In the genomic region with DNA sequence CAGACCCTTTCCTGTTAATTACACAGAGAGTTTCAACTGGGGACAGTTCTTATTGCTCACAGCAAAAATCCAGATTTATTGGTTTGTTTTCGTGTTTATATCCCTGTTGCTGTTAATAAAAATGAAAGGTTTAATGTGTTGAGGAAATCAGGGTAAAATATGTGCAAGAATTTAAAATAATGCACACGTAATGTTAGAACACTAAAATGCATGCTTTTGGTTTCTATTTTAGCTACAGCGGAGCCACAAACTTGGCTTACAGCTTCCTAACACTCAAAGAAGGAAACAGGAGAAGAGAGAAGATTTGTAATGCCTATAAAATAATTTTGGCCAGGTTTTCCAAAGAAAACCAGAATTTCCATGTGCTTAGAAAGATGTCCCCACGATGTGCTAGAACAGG, we compare ENCODE assay signal across 12 cellular contexts.
DNase-seq lines count a peak whose midpoint lies in the region; ATAC-seq, FAIRE-seq and TF ChIP-seq lines count a peak whose summit lies in the region.
"Had no signal": no experiment of that assay in that cellular context is flagged by ENCODE, and none has a peak within 500 bp of the region (broad histone marks: within the 10 kb centered on the region; RNA-seq: fewer than 3 reads in every experiment).

No MANE protein-coding gene starts in this region.

- no peak for TF ChIP-seq CTCF in thyroid gland (IDR thresholded peaks at IDR 0.05)
- TF ChIP-seq CTCF in Peyer's patch (IDR thresholded peaks at IDR 0.05), result no peak

- 57 to 65% methylated on average over 4 of the region's 4 CpGs for WGBS in thyroid gland, 2 donors

- no peaks in the 10 kb centered on the region for H3K9me3 Mint-ChIP-seq in stimulated activated naive CD8-positive, alpha-beta T cell treated with anti-CD3 and anti-CD28 coated beads, Interleukin-15, Interleukin-2, amounts not matched to agents 100 ng/mL and 50 ng/mL, for 24 hours
- no peaks in the 10 kb centered on the region for H3K9me3 Mint-ChIP-seq in activated T-helper 1 cell treated with anti-CD3 and anti-CD28 coated beads, Interleukin-12 subunit alpha, Interleukin-12 subunit beta, Interleukin-2, Interleukin-4 antibody, amounts not matched to agents 30 ng/mL and 10 ng/mL and 1 ng/mL, durations not matched to agents 14 hours and 24 hours and 36 hours

- DNase-seq in stimulated activated naive CD8-positive, alpha-beta T cell treated with anti-CD3 and anti-CD28 coated beads, Interleukin-15, Interleukin-2, amounts not matched to agents 100 U/mL and 50 U/mL, for 24 hours, result no peak
- no peak for DNase-seq in activated T-helper 1 cell treated with anti-CD3 and anti-CD28 coated beads, Interleukin-12 subunit alpha, Interleukin-12 subunit beta, Interleukin-2, Interleukin-4 antibody, amounts not matched to agents 30 ng/mL and 10 ng/mL and 1 ng/mL, durations not matched to agents 14 hours and 24 hours and 36 hours (ENCODE audit: low spot score)
- DNase-seq in medulla oblongata (ENCODE audit: extremely low spot score), result peak; percentile 24
- DNase-seq in NCI-H2081 (lab: John Stamatoyannopoulos, UW), result no peak
- DNase-seq in thyroid gland, result no peak
- DNase-seq in RCC 7860 (ENCODE audit: low spot score), result no peak
- no peak for DNase-seq in Peyer's patch
- DNase-seq: midbrain, NCI-H1105, substantia nigra had no signal

- H3K27ac ChIP-seq in thyroid gland, result no peak overlapping the region
- peak overlapping the region in 1 of 4 donors; percentile 62 for H3K27ac ChIP-seq in Peyer's patch
- H3K27ac ChIP-seq: cardiac muscle cell had no signal

- H3K27me3 Mint-ChIP-seq in stimulated activated naive CD8-positive, alpha-beta T cell treated with anti-CD3 and anti-CD28 coated beads, Interleukin-15, Interleukin-2, amounts not matched to agents 100 ng/mL and 50 ng/mL, for 24 hours, result peaks cover 24% of the 10 kb centered on the region
- peaks cover 31% of the 10 kb centered on the region for H3K27me3 Mint-ChIP-seq in activated T-helper 1 cell treated with anti-CD3 and anti-CD28 coated beads, Interleukin-12 subunit alpha, Interleukin-12 subunit beta, Interleukin-2, Interleukin-4 antibody, amounts not matched to agents 30 ng/mL and 10 ng/mL and 1 ng/mL, durations not matched to agents 14 hours and 24 hours and 36 hours (ENCODE audit: insufficient read depth)

- ATAC-seq in stimulated activated naive CD8-positive, alpha-beta T cell treated with anti-CD3 and anti-CD28 coated beads, Interleukin-15, Interleukin-2, amounts not matched to agents 100 U/mL and 50 U/mL, for 24 hours, result no peak

- peak overlapping the region; percentile 73 for H3K27ac Mint-ChIP-seq in stimulated activated naive CD8-positive, alpha-beta T cell treated with anti-CD3 and anti-CD28 coated beads, Interleukin-15, Interleukin-2, amounts not matched to agents 100 ng/mL and 50 ng/mL, for 24 hours
- peak overlapping the region; percentile 36 for H3K27ac Mint-ChIP-seq in activated T-helper 1 cell treated with anti-CD3 and anti-CD28 coated beads, Interleukin-12 subunit alpha, Interleukin-12 subunit beta, Interleukin-2, Interleukin-4 antibody, amounts not matched to agents 30 ng/mL and 10 ng/mL and 1 ng/mL, durations not matched to agents 14 hours and 24 hours and 36 hours

- H3K36me3 ChIP-seq in thyroid gland (no peaks in the 10 kb centered on the region), Peyer's patch (no peaks in the 10 kb centered on the region)
- H3K36me3 ChIP-seq: cardiac muscle cell had no signal

- H3K4me1 ChIP-seq in thyroid gland (no peaks in the 10 kb centered on the region), Peyer's patch (peaks cover 0 to 7% (median 0%) of the 10 kb centered on the region in 4 donors)

- H3K4me1 Mint-ChIP-seq in stimulated activated naive CD8-positive, alpha-beta T cell treated with anti-CD3 and anti-CD28 coated beads, Interleukin-15, Interleukin-2, amounts not matched to agents 100 ng/mL and 50 ng/mL, for 24 hours (ENCODE audit: low read depth), result peaks cover 30% of the 10 kb centered on the region
- H3K4me1 Mint-ChIP-seq in activated T-helper 1 cell treated with anti-CD3 and anti-CD28 coated beads, Interleukin-12 subunit alpha, Interleukin-12 subunit beta, Interleukin-2, Interleukin-4 antibody, amounts not matched to agents 30 ng/mL and 10 ng/mL and 1 ng/mL, durations not matched to agents 14 hours and 24 hours and 36 hours (ENCODE audit: low read depth), result peaks cover 14% of the 10 kb centered on the region

- no peaks in the 10 kb centered on the region for H3K36me3 Mint-ChIP-seq in stimulated activated naive CD8-positive, alpha-beta T cell treated with anti-CD3 and anti-CD28 coated beads, Interleukin-15, Interleukin-2, amounts not matched to agents 100 ng/mL and 50 ng/mL, for 24 hours (ENCODE audit: low read depth)
- no peaks in the 10 kb centered on the region for H3K36me3 Mint-ChIP-seq in activated T-helper 1 cell treated with anti-CD3 and anti-CD28 coated beads, Interleukin-12 subunit alpha, Interleukin-12 subunit beta, Interleukin-2, Interleukin-4 antibody, amounts not matched to agents 30 ng/mL and 10 ng/mL and 1 ng/mL, durations not matched to agents 14 hours and 24 hours and 36 hours (ENCODE audit: low read depth)

- no peaks in the 10 kb centered on the region for H3K9me3 ChIP-seq in thyroid gland
- no peaks in the 10 kb centered on the region for H3K9me3 ChIP-seq in Peyer's patch

- TF ChIP-seq POLR2A in thyroid gland (IDR thresholded peaks at IDR 0.05) (no peak), Peyer's patch (IDR thresholded peaks at IDR 0.05) (no peak)

- no peak for FAIRE-seq in RCC 7860 (lab: Jason Lieb, UNC)

- intact Hi-C loops in activated T-helper 1 cell treated with anti-CD3 and anti-CD28 coated beads, Interleukin-12 subunit alpha, Interleukin-12 subunit beta, Interleukin-2, Interleukin-4 antibody, amounts not matched to agents 30 ng/mL and 10 ng/mL and 1 ng/mL, durations not matched to agents 14 hours and 24 hours and 36 hours (cut with micrococcal nuclease), result loop anchor here (1.0 kb wide), 1 partner anchor 9 kb away; no protein-coding TSS in a partner anchor
- intact Hi-C loops in thyroid gland (cut with DNase I), result no loop called here

- no peak overlapping the region for H3K4me3 ChIP-seq in thyroid gland (replicated peaks in 1 of 3)
- H3K4me3 ChIP-seq in Peyer's patch, result peak overlapping the region in 1 of 4 donors; percentile 23
- H3K4me3 ChIP-seq: cardiac muscle cell had no signal

- H3K27me3 ChIP-seq in thyroid gland (no peaks in the 10 kb centered on the region), Peyer's patch (no peaks in the 10 kb centered on the region)

- peak overlapping the region; percentile 75 for H3K4me3 Mint-ChIP-seq in stimulated activated naive CD8-positive, alpha-beta T cell treated with anti-CD3 and anti-CD28 coated beads, Interleukin-15, Interleukin-2, amounts not matched to agents 100 ng/mL and 50 ng/mL, for 24 hours
- H3K4me3 Mint-ChIP-seq in activated T-helper 1 cell treated with anti-CD3 and anti-CD28 coated beads, Interleukin-12 subunit alpha, Interleukin-12 subunit beta, Interleukin-2, Interleukin-4 antibody, amounts not matched to agents 30 ng/mL and 10 ng/mL and 1 ng/mL, durations not matched to agents 14 hours and 24 hours and 36 hours, result peak overlapping the region; percentile 63
